13 cellular contexts compared by ENCODE assay signal in the genomic region with DNA sequence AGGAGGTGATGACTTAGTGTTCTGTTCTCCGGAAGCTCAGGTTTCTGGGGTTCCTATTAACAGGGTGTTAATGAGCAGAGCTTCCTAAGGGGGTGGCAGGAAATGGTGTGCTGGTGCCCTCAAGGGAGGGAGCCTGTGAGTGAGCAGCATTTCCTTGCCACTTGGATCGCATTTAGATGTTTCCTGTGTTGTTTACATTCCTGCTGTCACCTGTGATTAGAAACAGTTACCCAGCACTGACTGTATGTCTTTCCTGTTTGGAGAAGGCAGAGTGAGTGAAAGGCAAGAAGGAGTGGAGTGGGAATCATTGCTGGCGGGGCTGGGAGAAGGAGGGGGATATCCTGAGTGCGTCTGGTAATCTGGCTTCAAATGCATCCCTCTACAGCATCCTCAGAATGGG.
DNase-seq lines count a peak whose midpoint lies in the region; ATAC-seq, FAIRE-seq and TF ChIP-seq lines count a peak whose summit lies in the region.
"Had no signal": no experiment of that assay in that cellular context is flagged by ENCODE, and none has a peak within 500 bp of the region (broad histone marks: within the 10 kb centered on the region; RNA-seq: fewer than 3 reads in every experiment).

No MANE protein-coding gene starts in this region.

- TF ChIP-seq CTCF in cardiac muscle cell (IDR thresholded peaks at IDR 0.05; ENCODE audit: low read depth, low read length) (no peak), left ventricle myocardium inferior (IDR thresholded peaks at IDR 0.05; ENCODE audit: borderline replicate concordance) (no peak), PC-3 (conservative IDR thresholded peaks at IDR 0.05; ENCODE audit: low read depth, low read length) (no peak), hepatocyte (IDR thresholded peaks at IDR 0.05; ENCODE audit: poor library complexity) (no peak)

- ATAC-seq in PC-3 = peak; percentile 75
- ATAC-seq in GM18867 (IDR thresholded peaks at IDR 0.05; ENCODE audit: unreplicated experiment) = no peak
- ATAC-seq: GM12878 had no signal

- H3K9me3 ChIP-seq in cardiac muscle cell (ENCODE audit: low read depth) (no peaks in the 10 kb centered on the region), left ventricle myocardium inferior (replicated peaks) (no peaks in the 10 kb centered on the region), PC-3 (ENCODE audit: low read length) (no peaks in the 10 kb centered on the region), hepatocyte (ENCODE audit: low read depth) (no peaks in the 10 kb centered on the region)

- H4K20me1 ChIP-seq in PC-3 (ENCODE audit: low read length) (no peaks in the 10 kb centered on the region; the same call in 1 of the 2 replicates), hepatocyte (ENCODE audit: insufficient read depth, poor library complexity, severe bottlenecking) (no peaks in the 10 kb centered on the region)

- CTCF ChIA-PET in PC-3 (lab: Charles Lee) = no interaction called here

- H3F3A ChIP-seq in PC-3 (ENCODE audit: low read length, unreplicated experiment) = no peaks in the 10 kb centered on the region

- H3K27ac ChIP-seq in cardiac muscle cell (peak overlapping the region; percentile 67), left ventricle myocardium inferior (replicated peaks) (no peak overlapping the region), PC-3 (ENCODE audit: low read length) (no peak overlapping the region), hepatocyte (peak overlapping the region; percentile 89)
- H3K27ac ChIP-seq: KMS-11 had no signal

- BruUV-seq in PC-3 (replicated peaks; lab: Mats Ljungman, UMichigan) = no TSS peak

- POLR2A ChIA-PET in PC-3 (lab: Charles Lee; ENCODE audit: unreplicated experiment) = no interaction called here

- H3K4me3 ChIP-seq in cardiac muscle cell (no peak overlapping the region), left ventricle myocardium inferior (no peak overlapping the region), PC-3 (ENCODE audit: low read length) (no peak overlapping the region), hepatocyte (no peak overlapping the region)
- H3K4me3 ChIP-seq: GM12878 had no signal

- DNase-seq in cardiac muscle cell (ENCODE audit: low read depth in 1 of 2, low spot score in 1 of 2) (peak in 1 of 2 donors; percentile 62), left ventricle myocardium inferior (no peak), PC-3 (no peak), hepatocyte (ENCODE audit: low spot score) (no peak), urothelium cell line (ENCODE audit: low spot score) (peak; percentile 35), SK-N-DZ (ENCODE audit: low spot score) (no peak), iPS-NIHi11 (ENCODE audit: low spot score) (no peak)
- DNase-seq: activated T-cell treated with anti-CD3 and anti-CD28 coated beads, Interleukin-2, amount 50 U/mL, for 48 hours; NCI-H526; stimulated activated naive CD4-positive, alpha-beta T cell treated with Interleukin-2 at 50 U/mL for 16 hours had no signal

- H3K4me1 ChIP-seq in cardiac muscle cell (ENCODE audit: low read depth) (peaks cover 41% of the 10 kb centered on the region), left ventricle myocardium inferior (peaks cover 58% of the 10 kb centered on the region), PC-3 (ENCODE audit: insufficient read depth, low read length) (peaks cover 7% of the 10 kb centered on the region), hepatocyte (ENCODE audit: insufficient read depth) (peaks cover 61% of the 10 kb centered on the region)

- H3K9me2 ChIP-seq in PC-3 (replicated peaks; ENCODE audit: low read length) = no peaks in the 10 kb centered on the region
- no peaks in the 10 kb centered on the region for H3K9me2 ChIP-seq in hepatocyte (replicated peaks; ENCODE audit: insufficient read depth)

- no peaks in the 10 kb centered on the region for H3K79me2 ChIP-seq in PC-3 (ENCODE audit: low read length)
- peaks cover 16% of the 10 kb centered on the region for H3K79me2 ChIP-seq in hepatocyte

- WGBS in hepatocyte (ENCODE audit: low lambda C conversion rate, missing lambda C conversion rate) = 29% methylated on average over 4 of the region's 4 CpGs

- no peak overlapping the region for H2AFZ ChIP-seq in PC-3 (ENCODE audit: low read length)
- no peak overlapping the region for H2AFZ ChIP-seq in hepatocyte

- H3K27me3 ChIP-seq in cardiac muscle cell (no peaks in the 10 kb centered on the region), left ventricle myocardium inferior (ENCODE audit: low read depth) (no peaks in the 10 kb centered on the region), PC-3 (ENCODE audit: low read length) (no peaks in the 10 kb centered on the region), hepatocyte (no peaks in the 10 kb centered on the region)

- no peak overlapping the region for H3K9ac ChIP-seq in PC-3 (ENCODE audit: low read length)
- H3K9ac ChIP-seq: KMS-11 had no signal

- H3K4me2 ChIP-seq in PC-3 (ENCODE audit: low read length) = no peak overlapping the region
- H3K4me2 ChIP-seq in hepatocyte = peak overlapping the region; percentile 3
- H3K4me2 ChIP-seq: KMS-11 had no signal

- intact Hi-C loops in left ventricle myocardium inferior (cut with micrococcal nuclease) = no loop called here
- intact Hi-C loops in PC-3 (cut with micrococcal nuclease) = no loop called here

- H3K36me3 ChIP-seq in cardiac muscle cell (no peaks in the 10 kb centered on the region), left ventricle myocardium inferior (no peaks in the 10 kb centered on the region), PC-3 (ENCODE audit: low read depth, low read length) (no peaks in the 10 kb centered on the region), hepatocyte (replicated peaks; ENCODE audit: insufficient read depth, low read depth) (no peaks in the 10 kb centered on the region)

- FAIRE-seq in urothelium cell line (lab: Jason Lieb, UNC) = no peak
- FAIRE-seq: GM12878 had no signal

Comparison
In these comparisons a context has a peak if more than half of its experiments do, and no peak if none do; other contexts are left out.
1. H3K27ac ChIP-seq: peak in cardiac muscle cell (single experiment) and hepatocyte (single experiment); none in left ventricle myocardium inferior (single experiment) and PC-3 (single experiment).